Comparison of ENCODE assay signal across 2 cellular contexts in the genomic region with DNA sequence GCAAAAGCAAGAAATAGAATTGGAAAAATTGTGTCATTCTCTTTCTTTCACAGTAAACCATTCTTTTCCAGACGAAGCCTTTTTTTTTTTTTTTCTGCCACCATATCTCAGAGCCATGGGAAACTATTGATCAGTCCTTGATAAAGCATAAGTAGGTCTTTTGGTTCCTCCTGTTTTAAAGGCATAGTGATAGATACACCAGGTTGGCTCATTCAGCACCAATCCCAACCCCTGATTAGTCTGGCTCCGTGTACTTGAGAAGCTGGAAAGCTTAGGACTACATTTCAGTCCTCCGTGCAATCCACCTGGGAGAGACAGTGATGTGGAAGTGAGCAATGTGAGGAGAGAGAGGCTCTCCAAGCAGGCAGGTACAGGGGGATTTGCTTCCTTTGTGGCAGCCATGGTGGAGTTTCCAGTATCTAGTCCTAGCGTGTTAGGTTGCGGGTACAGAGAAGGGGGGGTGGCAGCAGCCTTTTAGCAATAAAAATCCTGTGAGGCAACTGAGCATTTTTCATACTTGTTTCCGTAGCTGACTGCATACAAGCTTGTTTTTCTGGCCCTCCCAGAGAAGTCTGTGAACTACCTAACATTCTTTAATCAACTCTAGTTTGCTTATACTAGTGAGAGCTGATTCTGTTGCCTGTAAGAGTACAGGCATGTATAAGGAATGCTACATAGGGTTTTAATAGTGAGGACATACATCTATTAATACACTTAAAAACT.
TF ChIP-seq lines count a peak whose summit lies in the region.

No MANE protein-coding gene starts in this region.

TF ChIP-seq in GM23338, 12 proteins besides CTCF, POLR2A, EP300 and RAD21:
- TF ChIP-seq STAT1 (IDR thresholded peaks at IDR 0.05; ENCODE audit: unreplicated experiment) (no peak), EZH2 (IDR thresholded peaks at IDR 0.05; ENCODE audit: low read depth, unreplicated experiment) (no peak), CREB1 (CRISPR knock-in tag; IDR thresholded peaks at IDR 0.05; ENCODE audit: low read depth) (no peak), JUNB (IDR thresholded peaks at IDR 0.05; ENCODE audit: unreplicated experiment) (no peak), NANOG (IDR thresholded peaks at IDR 0.05; ENCODE audit: borderline replicate concordance) (no peak), REST (IDR thresholded peaks at IDR 0.05; ENCODE audit: unreplicated experiment) (no peak)
- TF ChIP-seq, protein P1, sequence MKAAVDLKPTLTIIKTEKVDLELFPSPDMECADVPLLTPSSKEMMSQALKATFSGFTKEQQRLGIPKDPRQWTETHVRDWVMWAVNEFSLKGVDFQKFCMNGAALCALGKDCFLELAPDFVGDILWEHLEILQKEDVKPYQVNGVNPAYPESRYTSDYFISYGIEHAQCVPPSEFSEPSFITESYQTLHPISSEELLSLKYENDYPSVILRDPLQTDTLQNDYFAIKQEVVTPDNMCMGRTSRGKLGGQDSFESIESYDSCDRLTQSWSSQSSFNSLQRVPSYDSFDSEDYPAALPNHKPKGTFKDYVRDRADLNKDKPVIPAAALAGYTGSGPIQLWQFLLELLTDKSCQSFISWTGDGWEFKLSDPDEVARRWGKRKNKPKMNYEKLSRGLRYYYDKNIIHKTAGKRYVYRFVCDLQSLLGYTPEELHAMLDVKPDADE (IDR thresholded peaks at IDR 0.05), result no peak

TF ChIP-seq in H1, 55 proteins besides CTCF, POLR2A, EP300 and RAD21:
- TF ChIP-seq, protein P2, sequence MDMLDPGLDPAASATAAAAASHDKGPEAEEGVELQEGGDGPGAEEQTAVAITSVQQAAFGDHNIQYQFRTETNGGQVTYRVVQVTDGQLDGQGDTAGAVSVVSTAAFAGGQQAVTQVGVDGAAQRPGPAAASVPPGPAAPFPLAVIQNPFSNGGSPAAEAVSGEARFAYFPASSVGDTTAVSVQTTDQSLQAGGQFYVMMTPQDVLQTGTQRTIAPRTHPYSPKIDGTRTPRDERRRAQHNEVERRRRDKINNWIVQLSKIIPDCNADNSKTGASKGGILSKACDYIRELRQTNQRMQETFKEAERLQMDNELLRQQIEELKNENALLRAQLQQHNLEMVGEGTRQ (IDR thresholded peaks at IDR 0.05; ENCODE audit: low read length), result no peak
- TF ChIP-seq ASH2L (IDR thresholded peaks at IDR 0.05; ENCODE audit: low read length) (no peak), PHF8 (conservative IDR thresholded peaks at IDR 0.05; ENCODE audit: low read depth, low read length) (no peak), GTF2F1 (IDR thresholded peaks at IDR 0.05; ENCODE audit: borderline replicate concordance, low read depth, low read length) (no peak), YY1 (IDR thresholded peaks at IDR 0.05; ENCODE audit: low read depth, low read length) (no peak), CBX5 (IDR thresholded peaks at IDR 0.05; ENCODE audit: low read depth, low read length) (no peak), RXRA (IDR thresholded peaks at IDR 0.05; ENCODE audit: insufficient read depth, low read depth, low read length) (no peak), SIX5 (IDR thresholded peaks at IDR 0.05; ENCODE audit: low read depth, low read length) (no peak), POU5F1 (IDR thresholded peaks at IDR 0.05; ENCODE audit: low read depth, low read length) (no peak), JUN (IDR thresholded peaks at IDR 0.05; ENCODE audit: low read depth, low read length) (no peak), MAFK (IDR thresholded peaks at IDR 0.05; ENCODE audit: low read depth, low read length) (no peak), CHD1 (IDR thresholded peaks at IDR 0.05; ENCODE audit: low read depth, low read length) (no peak), TCF12 (IDR thresholded peaks at IDR 0.05; ENCODE audit: low read depth, low read length) (no peak), SIN3A (conservative IDR thresholded peaks at IDR 0.05 in 1 of 2, IDR thresholded peaks at IDR 0.05 in 1 of 2; ENCODE audit: low read depth in 1 of 2, low read length in 2 of 2) (no peak), SP2 (IDR thresholded peaks at IDR 0.05; ENCODE audit: low read length) (no peak)
- TF ChIP-seq, protein P3, sequence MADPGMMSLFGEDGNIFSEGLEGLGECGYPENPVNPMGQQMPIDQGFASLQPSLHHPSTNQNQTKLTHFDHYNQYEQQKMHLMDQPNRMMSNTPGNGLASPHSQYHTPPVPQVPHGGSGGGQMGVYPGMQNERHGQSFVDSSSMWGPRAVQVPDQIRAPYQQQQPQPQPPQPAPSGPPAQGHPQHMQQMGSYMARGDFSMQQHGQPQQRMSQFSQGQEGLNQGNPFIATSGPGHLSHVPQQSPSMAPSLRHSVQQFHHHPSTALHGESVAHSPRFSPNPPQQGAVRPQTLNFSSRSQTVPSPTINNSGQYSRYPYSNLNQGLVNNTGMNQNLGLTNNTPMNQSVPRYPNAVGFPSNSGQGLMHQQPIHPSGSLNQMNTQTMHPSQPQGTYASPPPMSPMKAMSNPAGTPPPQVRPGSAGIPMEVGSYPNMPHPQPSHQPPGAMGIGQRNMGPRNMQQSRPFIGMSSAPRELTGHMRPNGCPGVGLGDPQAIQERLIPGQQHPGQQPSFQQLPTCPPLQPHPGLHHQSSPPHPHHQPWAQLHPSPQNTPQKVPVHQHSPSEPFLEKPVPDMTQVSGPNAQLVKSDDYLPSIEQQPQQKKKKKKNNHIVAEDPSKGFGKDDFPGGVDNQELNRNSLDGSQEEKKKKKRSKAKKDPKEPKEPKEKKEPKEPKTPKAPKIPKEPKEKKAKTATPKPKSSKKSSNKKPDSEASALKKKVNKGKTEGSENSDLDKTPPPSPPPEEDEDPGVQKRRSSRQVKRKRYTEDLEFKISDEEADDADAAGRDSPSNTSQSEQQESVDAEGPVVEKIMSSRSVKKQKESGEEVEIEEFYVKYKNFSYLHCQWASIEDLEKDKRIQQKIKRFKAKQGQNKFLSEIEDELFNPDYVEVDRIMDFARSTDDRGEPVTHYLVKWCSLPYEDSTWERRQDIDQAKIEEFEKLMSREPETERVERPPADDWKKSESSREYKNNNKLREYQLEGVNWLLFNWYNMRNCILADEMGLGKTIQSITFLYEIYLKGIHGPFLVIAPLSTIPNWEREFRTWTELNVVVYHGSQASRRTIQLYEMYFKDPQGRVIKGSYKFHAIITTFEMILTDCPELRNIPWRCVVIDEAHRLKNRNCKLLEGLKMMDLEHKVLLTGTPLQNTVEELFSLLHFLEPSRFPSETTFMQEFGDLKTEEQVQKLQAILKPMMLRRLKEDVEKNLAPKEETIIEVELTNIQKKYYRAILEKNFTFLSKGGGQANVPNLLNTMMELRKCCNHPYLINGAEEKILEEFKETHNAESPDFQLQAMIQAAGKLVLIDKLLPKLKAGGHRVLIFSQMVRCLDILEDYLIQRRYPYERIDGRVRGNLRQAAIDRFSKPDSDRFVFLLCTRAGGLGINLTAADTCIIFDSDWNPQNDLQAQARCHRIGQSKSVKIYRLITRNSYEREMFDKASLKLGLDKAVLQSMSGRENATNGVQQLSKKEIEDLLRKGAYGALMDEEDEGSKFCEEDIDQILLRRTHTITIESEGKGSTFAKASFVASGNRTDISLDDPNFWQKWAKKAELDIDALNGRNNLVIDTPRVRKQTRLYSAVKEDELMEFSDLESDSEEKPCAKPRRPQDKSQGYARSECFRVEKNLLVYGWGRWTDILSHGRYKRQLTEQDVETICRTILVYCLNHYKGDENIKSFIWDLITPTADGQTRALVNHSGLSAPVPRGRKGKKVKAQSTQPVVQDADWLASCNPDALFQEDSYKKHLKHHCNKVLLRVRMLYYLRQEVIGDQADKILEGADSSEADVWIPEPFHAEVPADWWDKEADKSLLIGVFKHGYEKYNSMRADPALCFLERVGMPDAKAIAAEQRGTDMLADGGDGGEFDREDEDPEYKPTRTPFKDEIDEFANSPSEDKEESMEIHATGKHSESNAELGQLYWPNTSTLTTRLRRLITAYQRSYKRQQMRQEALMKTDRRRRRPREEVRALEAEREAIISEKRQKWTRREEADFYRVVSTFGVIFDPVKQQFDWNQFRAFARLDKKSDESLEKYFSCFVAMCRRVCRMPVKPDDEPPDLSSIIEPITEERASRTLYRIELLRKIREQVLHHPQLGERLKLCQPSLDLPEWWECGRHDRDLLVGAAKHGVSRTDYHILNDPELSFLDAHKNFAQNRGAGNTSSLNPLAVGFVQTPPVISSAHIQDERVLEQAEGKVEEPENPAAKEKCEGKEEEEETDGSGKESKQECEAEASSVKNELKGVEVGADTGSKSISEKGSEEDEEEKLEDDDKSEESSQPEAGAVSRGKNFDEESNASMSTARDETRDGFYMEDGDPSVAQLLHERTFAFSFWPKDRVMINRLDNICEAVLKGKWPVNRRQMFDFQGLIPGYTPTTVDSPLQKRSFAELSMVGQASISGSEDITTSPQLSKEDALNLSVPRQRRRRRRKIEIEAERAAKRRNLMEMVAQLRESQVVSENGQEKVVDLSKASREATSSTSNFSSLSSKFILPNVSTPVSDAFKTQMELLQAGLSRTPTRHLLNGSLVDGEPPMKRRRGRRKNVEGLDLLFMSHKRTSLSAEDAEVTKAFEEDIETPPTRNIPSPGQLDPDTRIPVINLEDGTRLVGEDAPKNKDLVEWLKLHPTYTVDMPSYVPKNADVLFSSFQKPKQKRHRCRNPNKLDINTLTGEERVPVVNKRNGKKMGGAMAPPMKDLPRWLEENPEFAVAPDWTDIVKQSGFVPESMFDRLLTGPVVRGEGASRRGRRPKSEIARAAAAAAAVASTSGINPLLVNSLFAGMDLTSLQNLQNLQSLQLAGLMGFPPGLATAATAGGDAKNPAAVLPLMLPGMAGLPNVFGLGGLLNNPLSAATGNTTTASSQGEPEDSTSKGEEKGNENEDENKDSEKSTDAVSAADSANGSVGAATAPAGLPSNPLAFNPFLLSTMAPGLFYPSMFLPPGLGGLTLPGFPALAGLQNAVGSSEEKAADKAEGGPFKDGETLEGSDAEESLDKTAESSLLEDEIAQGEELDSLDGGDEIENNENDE (IDR thresholded peaks at IDR 0.05; ENCODE audit: insufficient replicate concordance, low read length), result no peak
- TF ChIP-seq, protein P4, sequence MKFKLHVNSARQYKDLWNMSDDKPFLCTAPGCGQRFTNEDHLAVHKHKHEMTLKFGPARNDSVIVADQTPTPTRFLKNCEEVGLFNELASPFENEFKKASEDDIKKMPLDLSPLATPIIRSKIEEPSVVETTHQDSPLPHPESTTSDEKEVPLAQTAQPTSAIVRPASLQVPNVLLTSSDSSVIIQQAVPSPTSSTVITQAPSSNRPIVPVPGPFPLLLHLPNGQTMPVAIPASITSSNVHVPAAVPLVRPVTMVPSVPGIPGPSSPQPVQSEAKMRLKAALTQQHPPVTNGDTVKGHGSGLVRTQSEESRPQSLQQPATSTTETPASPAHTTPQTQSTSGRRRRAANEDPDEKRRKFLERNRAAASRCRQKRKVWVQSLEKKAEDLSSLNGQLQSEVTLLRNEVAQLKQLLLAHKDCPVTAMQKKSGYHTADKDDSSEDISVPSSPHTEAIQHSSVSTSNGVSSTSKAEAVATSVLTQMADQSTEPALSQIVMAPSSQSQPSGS (IDR thresholded peaks at IDR 0.05; ENCODE audit: low read length), result no peak
